In the genomic region with DNA sequence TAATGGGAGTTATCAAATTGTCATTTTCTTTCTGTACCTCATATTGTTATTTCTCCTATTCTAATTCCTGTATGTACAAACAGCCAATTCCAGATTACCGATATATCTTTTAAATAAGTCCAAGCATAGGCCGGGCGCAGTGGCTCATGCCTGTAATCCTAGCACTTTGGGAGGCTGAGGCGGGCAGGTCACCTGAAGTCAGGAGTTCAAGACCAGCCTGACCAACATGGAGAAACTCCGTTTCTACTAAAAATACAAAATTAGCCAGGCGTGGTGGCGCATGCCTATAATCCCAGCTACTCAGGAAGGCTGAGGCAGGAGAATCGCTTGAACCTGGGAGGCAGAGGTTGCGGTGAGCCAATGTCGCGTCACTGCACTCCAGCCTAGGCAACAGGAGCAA, we compare ENCODE assay signal across 14 cellular contexts. TPM values are rescaled to one million over a fixed set of nuclear protein-coding genes. Genes with fewer than 3 reads are reported as not detected.
DNase-seq lines count a peak whose midpoint lies in the region; ATAC-seq and TF ChIP-seq lines count a peak whose summit lies in the region.
"Not testable (repeated sequence)": the region's sequence is repeated elsewhere in the genome, so short reads cannot be mapped to it uniquely, and the experiment has no call there.
"Had no signal": no experiment of that assay in that cellular context is flagged by ENCODE, and none has a peak within 500 bp of the region (broad histone marks: within the 10 kb centered on the region; RNA-seq: fewer than 3 reads in every experiment).

No MANE protein-coding gene starts in this region.

- H3K9me2 ChIP-seq in PC-9 (ENCODE audit: insufficient read depth) = not testable (repeated sequence)

- H3K9me3 Mint-ChIP-seq in Caco-2 (ENCODE audit: unreplicated experiment); activated CD4-positive, alpha-beta T cell treated with anti-CD3 and anti-CD28 coated beads, Interleukin-2, amount 10 ng/mL, durations not matched to agents 24 days and 14 days; activated naive CD4-positive, alpha-beta T cell treated with anti-CD3 and anti-CD28 coated beads for 36 hours; central memory CD8-positive, alpha-beta T cell; naive thymus-derived CD4-positive, alpha-beta T cell: not testable (repeated sequence)

- TF ChIP-seq EP300 in sigmoid colon (IDR thresholded peaks at IDR 0.05) = not testable (repeated sequence)

- H3K79me2 ChIP-seq in PC-9 (ENCODE audit: low read depth) = peaks cover 95% of the 10 kb centered on the region

- not testable (repeated sequence) for H2AFZ ChIP-seq in PC-9

- intact Hi-C loops in Caco-2 (cut with micrococcal nuclease; ENCODE audit: unreplicated experiment); PC-9 (cut with micrococcal nuclease; ENCODE audit: unreplicated experiment); activated CD4-positive, alpha-beta T cell treated with anti-CD3 and anti-CD28 coated beads, Interleukin-2, amount 10 ng/mL, durations not matched to agents 24 days and 14 days (cut with micrococcal nuclease); activated naive CD4-positive, alpha-beta T cell treated with anti-CD3 and anti-CD28 coated beads for 36 hours (cut with micrococcal nuclease); naive thymus-derived CD4-positive, alpha-beta T cell (cut with micrococcal nuclease): not testable (repeated sequence)
- intact Hi-C loops in sigmoid colon (cut with DNase I) = loop anchor here (10.0 kb wide), 2 partner anchors 182 to 258 kb away; a partner anchor contains a TSS

- H3K4me3 ChIP-seq in Caco-2 (ENCODE audit: low read depth, low read length); PC-9; naive thymus-derived CD4-positive, alpha-beta T cell (ENCODE audit: low read length); sigmoid colon: not testable (repeated sequence)

- H3K4me1 ChIP-seq in Caco-2 (peaks cover 37% of the 10 kb centered on the region), PC-9 (replicated peaks; ENCODE audit: insufficient read depth) (peaks cover 26% of the 10 kb centered on the region), sigmoid colon (peaks cover 0 to 43% (median 33%) of the 10 kb centered on the region in 4 donors)
- peaks cover 39 to 52% of the 10 kb centered on the region in 2 donors for H3K4me1 ChIP-seq in naive thymus-derived CD4-positive, alpha-beta T cell (ENCODE audit: control insufficient read depth in 2 of 2, insufficient read depth in 2 of 2, low read length in 2 of 2)

- not testable (repeated sequence) for DNase-seq in Caco-2; PC-9; activated CD4-positive, alpha-beta T cell treated with anti-CD3 and anti-CD28 coated beads, Interleukin-2, amount 10 ng/mL, durations not matched to agents 24 days and 14 days; activated naive CD4-positive, alpha-beta T cell treated with anti-CD3 and anti-CD28 coated beads for 36 hours; central memory CD8-positive, alpha-beta T cell (ENCODE audit: low spot score in 2 of 2); naive thymus-derived CD4-positive, alpha-beta T cell
- peak; percentile 42 for DNase-seq in sigmoid colon

- not testable (repeated sequence) for TF ChIP-seq CTCF in Caco-2 (IDR thresholded peaks at IDR 0.05; ENCODE audit: insufficient read depth in 1 of 2, low read depth in 1 of 2, low read length in 1 of 2, severe bottlenecking in 1 of 2, unreplicated experiment in 1 of 2); PC-9 (conservative IDR thresholded peaks at IDR 0.05); sigmoid colon (IDR thresholded peaks at IDR 0.05)

- BruUV-seq in Caco-2 (replicated peaks; lab: Mats Ljungman, UMichigan); PC-9 (replicated peaks; lab: Mats Ljungman, UMichigan): not testable (repeated sequence)

- H3F3A ChIP-seq in PC-9 (ENCODE audit: insufficient read depth, low read depth) = peaks cover 93% of the 10 kb centered on the region

- not testable (repeated sequence) for TF ChIP-seq POLR2A in sigmoid colon (IDR thresholded peaks at IDR 0.05)

- POLR2A ChIA-PET in Caco-2 (lab: Charles Lee) = interaction anchor here (1.0 kb wide), 1 partner anchor 16 kb away, joined by 3 read pairs; a partner anchor contains a TSS
- POLR2A ChIA-PET in PC-9 (lab: Charles Lee; ENCODE audit: unreplicated experiment) = not testable (repeated sequence)
- POLR2A ChIA-PET in naive thymus-derived CD4-positive, alpha-beta T cell (lab: Charles Lee) = interaction anchor here (0.5 to 4.2 kb wide), 4 partner anchors 21 to 59 kb away, joined by 3 to 20 read pairs (median 4); no protein-coding TSS in a partner anchor

- H3K36me3 Mint-ChIP-seq in Caco-2 (ENCODE audit: insufficient read depth, unreplicated experiment) = peaks cover 100% of the 10 kb centered on the region
- peaks cover 84% of the 10 kb centered on the region for H3K36me3 Mint-ChIP-seq in activated CD4-positive, alpha-beta T cell treated with anti-CD3 and anti-CD28 coated beads, Interleukin-2, amount 10 ng/mL, durations not matched to agents 24 days and 14 days (ENCODE audit: low read depth)
- peaks cover 83% of the 10 kb centered on the region for H3K36me3 Mint-ChIP-seq in activated naive CD4-positive, alpha-beta T cell treated with anti-CD3 and anti-CD28 coated beads for 36 hours (ENCODE audit: low read depth)
- H3K36me3 Mint-ChIP-seq in central memory CD8-positive, alpha-beta T cell (ENCODE audit: insufficient read depth) = peaks cover 83% of the 10 kb centered on the region
- peaks cover 12 to 61% (median 32%) of the 10 kb centered on the region in 5 donors for H3K36me3 Mint-ChIP-seq in naive thymus-derived CD4-positive, alpha-beta T cell

- peak overlapping the region; percentile 74 for H3K27ac Mint-ChIP-seq in Caco-2 (ENCODE audit: unreplicated experiment)
- peak overlapping the region; percentile 68 for H3K27ac Mint-ChIP-seq in activated CD4-positive, alpha-beta T cell treated with anti-CD3 and anti-CD28 coated beads, Interleukin-2, amount 10 ng/mL, durations not matched to agents 24 days and 14 days
- H3K27ac Mint-ChIP-seq in activated naive CD4-positive, alpha-beta T cell treated with anti-CD3 and anti-CD28 coated beads for 36 hours = peak overlapping the region; percentile 99
- peak overlapping the region; percentile 77 for H3K27ac Mint-ChIP-seq in central memory CD8-positive, alpha-beta T cell (ENCODE audit: low read depth)
- H3K27ac Mint-ChIP-seq in naive thymus-derived CD4-positive, alpha-beta T cell = peak overlapping the region; percentile 14 to 97 (median 75)

- CTCF ChIA-PET in Caco-2 (lab: Charles Lee); PC-9 (lab: Charles Lee); naive thymus-derived CD4-positive, alpha-beta T cell (lab: Charles Lee): not testable (repeated sequence)
- CTCF ChIA-PET in activated naive CD4-positive, alpha-beta T cell treated with anti-CD3 and anti-CD28 coated beads for 36 hours (lab: Charles Lee) = interaction anchor here (0.5 kb wide), 1 partner anchor 59 kb away, joined by 3 read pairs; no protein-coding TSS in a partner anchor

- peak overlapping the region; percentile 14; the same call in 1 of the 2 replicates for H3K27ac ChIP-seq in PC-9
- peak overlapping the region; percentile 89 for H3K27ac ChIP-seq in naive thymus-derived CD4-positive, alpha-beta T cell (ENCODE audit: low read depth, low read length)
- not testable (repeated sequence) for H3K27ac ChIP-seq in sigmoid colon

- WGBS in sigmoid colon, 2 donors = 94 to 95% methylated on average over 11 of the region's 11 CpGs

- H3K36me3 ChIP-seq in Caco-2 (ENCODE audit: control insufficient read depth, insufficient read depth, low read length) = peaks cover 24% of the 10 kb centered on the region
- peaks cover 75% of the 10 kb centered on the region for H3K36me3 ChIP-seq in PC-9 (ENCODE audit: low read depth)
- peaks cover 22 to 71% (median 26%) of the 10 kb centered on the region in 3 experiments for H3K36me3 ChIP-seq in naive thymus-derived CD4-positive, alpha-beta T cell (ENCODE audit: control insufficient read depth in 2 of 3, insufficient read depth in 3 of 3, low read length in 3 of 3)
- H3K36me3 ChIP-seq in sigmoid colon = peaks cover 11 to 69% (median 48%) of the 10 kb centered on the region in 4 donors

- H3K4me1 Mint-ChIP-seq in Caco-2 (ENCODE audit: low read depth, unreplicated experiment) = peaks cover 45% of the 10 kb centered on the region
- peaks cover 68% of the 10 kb centered on the region for H3K4me1 Mint-ChIP-seq in activated CD4-positive, alpha-beta T cell treated with anti-CD3 and anti-CD28 coated beads, Interleukin-2, amount 10 ng/mL, durations not matched to agents 24 days and 14 days
- H3K4me1 Mint-ChIP-seq in activated naive CD4-positive, alpha-beta T cell treated with anti-CD3 and anti-CD28 coated beads for 36 hours (ENCODE audit: low read depth) = peaks cover 75% of the 10 kb centered on the region
- peaks cover 81% of the 10 kb centered on the region for H3K4me1 Mint-ChIP-seq in central memory CD8-positive, alpha-beta T cell
- H3K4me1 Mint-ChIP-seq in naive thymus-derived CD4-positive, alpha-beta T cell = peaks cover 50 to 88% (median 76%) of the 10 kb centered on the region in 7 donors

- H3K4me3 Mint-ChIP-seq in Caco-2 (ENCODE audit: unreplicated experiment); activated CD4-positive, alpha-beta T cell treated with anti-CD3 and anti-CD28 coated beads, Interleukin-2, amount 10 ng/mL, durations not matched to agents 24 days and 14 days; activated naive CD4-positive, alpha-beta T cell treated with anti-CD3 and anti-CD28 coated beads for 36 hours; central memory CD8-positive, alpha-beta T cell: not testable (repeated sequence)
- H3K4me3 Mint-ChIP-seq in naive thymus-derived CD4-positive, alpha-beta T cell = peak overlapping the region in 2 of 10 donors; percentile 3 to 9

- not testable (repeated sequence) for H3K4me2 ChIP-seq in PC-9

- H3K27me3 Mint-ChIP-seq in Caco-2 (ENCODE audit: insufficient read depth, unreplicated experiment); activated CD4-positive, alpha-beta T cell treated with anti-CD3 and anti-CD28 coated beads, Interleukin-2, amount 10 ng/mL, durations not matched to agents 24 days and 14 days; activated naive CD4-positive, alpha-beta T cell treated with anti-CD3 and anti-CD28 coated beads for 36 hours (ENCODE audit: low read depth); central memory CD8-positive, alpha-beta T cell; naive thymus-derived CD4-positive, alpha-beta T cell: not testable (repeated sequence)

- peaks cover 88% of the 10 kb centered on the region for H4K20me1 ChIP-seq in PC-9 (ENCODE audit: insufficient read depth)

- not testable (repeated sequence) for ATAC-seq in central memory CD8-positive, alpha-beta T cell (replicated peaks; ENCODE audit: extremely low read depth, poor library complexity, severe bottlenecking); naive thymus-derived CD4-positive, alpha-beta T cell

- not testable (repeated sequence) for H3K9me3 ChIP-seq in Caco-2; PC-9 (ENCODE audit: insufficient read depth, low read depth); naive thymus-derived CD4-positive, alpha-beta T cell (ENCODE audit: control insufficient read depth in 2 of 3, low read length in 3 of 3); sigmoid colon

- not testable (repeated sequence) for H3K27me3 ChIP-seq in Caco-2 (replicated peaks; ENCODE audit: control insufficient read depth, insufficient read depth, low read length); PC-9 (ENCODE audit: insufficient read depth, low read depth); naive thymus-derived CD4-positive, alpha-beta T cell (ENCODE audit: control insufficient read depth in 2 of 2, insufficient read depth in 2 of 2, low read length in 2 of 2); sigmoid colon

RNA-seq across cellular contexts. Expression of a gene that starts 15.8 kb away (rescaled TPM):
- total RNA-seq in Caco-2 (2022) (405 and 423 TPM in 2 replicates), PC-9 (2021) (267 and 337 TPM in 2 replicates), sigmoid colon (100 to 1,000 TPM; 101 to 185 (median 150) TPM)
- 513 and 516 TPM in 2 replicates for total RNA-seq in activated CD4-positive, alpha-beta T cell treated with anti-CD3 and anti-CD28 coated beads, Interleukin-2, amount 10 ng/mL, durations not matched to agents 24 days and 14 days
- 100 to 1,000 TPM; 379 to 383 TPM for total RNA-seq in activated naive CD4-positive, alpha-beta T cell treated with anti-CD3 and anti-CD28 coated beads for 36 hours
- 100 to 1,000 TPM in 4 of 5 experiments, 10 to 100 TPM in 1; 88.1 to 449 (median 159) TPM for total RNA-seq in naive thymus-derived CD4-positive, alpha-beta T cell
- 100 to 1,000 TPM; 193 to 269 TPM for polyA plus RNA-seq in naive thymus-derived CD4-positive, alpha-beta T cell
- 100 to 1,000 TPM; 117 to 194 (median 134) TPM for polyA plus RNA-seq in sigmoid colon

RNA-seq across cellular contexts. Expression of a gene that starts 21.8 kb away (rescaled TPM):
- total RNA-seq in Caco-2 (2022) = not detected in 2 replicates
- not detected in 2 replicates for total RNA-seq in PC-9 (2021)
- total RNA-seq in activated CD4-positive, alpha-beta T cell treated with anti-CD3 and anti-CD28 coated beads, Interleukin-2, amount 10 ng/mL, durations not matched to agents 24 days and 14 days = not detected in 2 replicates
- not detected for total RNA-seq in activated naive CD4-positive, alpha-beta T cell treated with anti-CD3 and anti-CD28 coated beads for 36 hours
- not detected for total RNA-seq in naive thymus-derived CD4-positive, alpha-beta T cell
- polyA plus RNA-seq in naive thymus-derived CD4-positive, alpha-beta T cell = not detected
- total RNA-seq in sigmoid colon = not detected
- polyA plus RNA-seq in sigmoid colon = not detected
- total RNA-seq: cerebellum, G401, glomerular endothelial cell, left lobe of liver, osteocyte, Peyer's patch, smooth muscle cell had no signal
- polyA plus RNA-seq: smooth muscle cell had no signal

RNA-seq across cellular contexts. Expression of a gene that starts 43.7 kb away (rescaled TPM):
- 5.0 and 6.5 TPM in 2 replicates for total RNA-seq in Caco-2 (2022)
- 11.8 and 14.5 TPM in 2 replicates for total RNA-seq in PC-9 (2021)
- total RNA-seq in activated CD4-positive, alpha-beta T cell treated with anti-CD3 and anti-CD28 coated beads, Interleukin-2, amount 10 ng/mL, durations not matched to agents 24 days and 14 days = 1.5 and 1.6 TPM in 2 replicates
- total RNA-seq in activated naive CD4-positive, alpha-beta T cell treated with anti-CD3 and anti-CD28 coated beads for 36 hours = 1 to 10 TPM; 2.3 to 2.7 TPM
- total RNA-seq in naive thymus-derived CD4-positive, alpha-beta T cell = 10 to 100 TPM in 1 of 5 experiments, 1 to 10 TPM in 4; 4.1 to 12.0 (median 5.9) TPM
- 1 to 10 TPM; 5.9 to 6.8 TPM for polyA plus RNA-seq in naive thymus-derived CD4-positive, alpha-beta T cell
- total RNA-seq in sigmoid colon = 10 to 100 TPM in 3 of 4 donors, 1 to 10 TPM in 1; 6.1 to 21.6 (median 13.3) TPM
- 1 to 10 TPM; 5.3 to 6.6 (median 6.5) TPM for polyA plus RNA-seq in sigmoid colon
